8 cellular contexts compared by ENCODE assay signal in the genomic region with DNA sequence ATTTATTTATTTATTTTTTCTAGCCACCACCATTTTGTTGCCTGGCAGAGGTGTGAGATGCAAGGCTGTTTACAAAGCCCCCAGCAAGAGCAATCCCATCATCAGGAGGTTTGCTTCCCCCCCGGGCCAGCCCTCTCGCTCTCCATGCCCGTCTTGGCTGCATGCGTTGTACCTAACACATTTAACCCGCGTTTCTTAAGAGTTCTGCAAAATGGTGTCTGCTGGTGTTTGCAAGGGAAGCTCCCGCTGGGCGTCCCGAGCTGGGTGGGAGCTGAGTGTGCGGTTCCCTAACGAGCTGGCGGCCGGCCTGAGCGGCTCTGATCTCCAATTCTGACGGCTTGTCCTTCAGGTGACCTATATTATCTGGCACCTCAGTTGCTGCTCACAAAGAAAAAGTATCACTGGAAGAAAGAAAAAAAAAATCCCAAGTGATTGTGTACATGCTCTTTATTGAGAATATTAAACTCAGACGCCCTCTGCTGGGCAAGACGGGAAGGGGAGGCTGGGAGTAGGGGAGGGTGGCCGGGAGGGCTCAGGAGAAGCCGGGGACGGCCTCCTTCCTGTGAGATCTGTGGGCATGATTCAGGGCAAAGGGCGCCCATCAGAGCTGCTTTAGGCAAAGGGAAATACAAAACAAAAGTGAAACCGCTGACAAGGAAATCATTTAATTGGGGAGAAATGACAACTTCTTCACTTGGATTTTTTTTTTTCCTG.
DNase-seq lines count a peak whose midpoint lies in the region; ATAC-seq and TF ChIP-seq lines count a peak whose summit lies in the region.

No MANE protein-coding gene starts in this region.

- in situ Hi-C loops in GM13977 (cut with MboI; ENCODE audit: low pct_unique_long_range_greater_than_20kb, low sequenced_read_pairs, unreplicated experiment) = loop anchor here (25.0 kb wide), 1 partner anchor 178 kb away; no protein-coding TSS in a partner anchor

- H3K27me3 Mint-ChIP-seq in immature natural killer cell (ENCODE audit: low read depth in 3 of 3) = peaks cover 0 to 1% (median 1%) of the 10 kb centered on the region in 3 donors

- TF ChIP-seq CTCF in GM13977 (IDR thresholded peaks at IDR 0.05; ENCODE audit: extremely low read depth, insufficient read depth, missing control alignments) (peak; percentile 82), VCaP (conservative IDR thresholded peaks at IDR 0.05) (peak; percentile 95), breast epithelium (IDR thresholded peaks at IDR 0.05) (peak; percentile 91 to 98 (median 95)), smooth muscle cell (IDR thresholded peaks at IDR 0.05; ENCODE audit: borderline replicate concordance, insufficient read depth, poor library complexity, severe bottlenecking) (peak; percentile 93)

- H3K4me1 ChIP-seq in breast epithelium = peaks cover 0 to 11% of the 10 kb centered on the region in 2 donors
- peaks cover 43% of the 10 kb centered on the region for H3K4me1 ChIP-seq in smooth muscle cell (ENCODE audit: low read depth)

- H3K9me3 Mint-ChIP-seq in immature natural killer cell = no peaks in the 10 kb centered on the region

- H3K9me3 ChIP-seq in breast epithelium (no peaks in the 10 kb centered on the region), smooth muscle cell (replicated peaks; ENCODE audit: low read depth) (no peaks in the 10 kb centered on the region)

- no peaks in the 10 kb centered on the region for H3K79me2 ChIP-seq in smooth muscle cell (ENCODE audit: low read depth)

- H3K36me3 Mint-ChIP-seq in immature natural killer cell = no peaks in the 10 kb centered on the region

- peak; percentile 73 for DNase-seq in GM13977 (ENCODE audit: low spot score)
- DNase-seq in NCI-H2171 treated with DMSO at 0.1 percent for 48 hours (lab: John Stamatoyannopoulos, UW) = peak; percentile 95
- DNase-seq in breast epithelium (ENCODE audit: low spot score in 2 of 2) = peak; percentile 93 to 95
- peak; percentile 90 to 91 (median 90) for DNase-seq in immature natural killer cell
- peak; percentile 91 for DNase-seq in smooth muscle cell (lab: John Stamatoyannopoulos, UW; ENCODE audit: unreplicated experiment)
- no peak for DNase-seq in GM19240 (ENCODE audit: insufficient read length, low spot score)

- H3K36me3 ChIP-seq in breast epithelium (no peaks in the 10 kb centered on the region), smooth muscle cell (ENCODE audit: low read depth) (no peaks in the 10 kb centered on the region)

- ATAC-seq in HG03039 (IDR thresholded peaks at IDR 0.05; ENCODE audit: unreplicated experiment) = peak; percentile 38

- intact Hi-C loops in breast epithelium (cut with DNase I; ENCODE audit: low total_unique reads) = loop anchor here (10.0 kb wide), 1 partner anchor 751 kb away; no protein-coding TSS in a partner anchor

- H3K4me3 ChIP-seq in breast epithelium (peak overlapping the region; percentile 53 to 71 (median 56)), smooth muscle cell (peak overlapping the region; percentile 57)

- peak overlapping the region; percentile 94 to 99 (median 98) for H3K4me3 Mint-ChIP-seq in immature natural killer cell

- peak overlapping the region; percentile 95 for H2AFZ ChIP-seq in smooth muscle cell (ENCODE audit: low read depth)

- H3K4me2 ChIP-seq in smooth muscle cell = peak overlapping the region; percentile 87

- H3K9ac ChIP-seq in smooth muscle cell (ENCODE audit: low read depth) = peak overlapping the region; percentile 87

- H4K20me1 ChIP-seq in smooth muscle cell (ENCODE audit: low read depth) = no peaks in the 10 kb centered on the region

- peak overlapping the region; percentile 89 for H3K27ac ChIP-seq in VCaP
- H3K27ac ChIP-seq in breast epithelium = peak overlapping the region; percentile 83 to 84
- peak overlapping the region; percentile 96 for H3K27ac ChIP-seq in smooth muscle cell (ENCODE audit: low read depth)

- 2% methylated on average over 22 of the region's 22 CpGs for WGBS in smooth muscle cell (ENCODE audit: low lambda C conversion rate)

- H3K4me1 Mint-ChIP-seq in immature natural killer cell = peaks cover 23 to 41% of the 10 kb centered on the region in 2 donors

- H3F3A ChIP-seq in smooth muscle cell (ENCODE audit: low read depth) = peaks cover 20% of the 10 kb centered on the region

- H3K27ac Mint-ChIP-seq in immature natural killer cell = peak overlapping the region; percentile 87 to 96 (median 94)

- TF ChIP-seq POLR2A in breast epithelium (IDR thresholded peaks at IDR 0.05) = no peak

- H3K27me3 ChIP-seq in breast epithelium = no peaks in the 10 kb centered on the region
- H3K27me3 ChIP-seq in smooth muscle cell (ENCODE audit: low read depth) = no peaks in the 10 kb centered on the region
